In the genomic region with DNA sequence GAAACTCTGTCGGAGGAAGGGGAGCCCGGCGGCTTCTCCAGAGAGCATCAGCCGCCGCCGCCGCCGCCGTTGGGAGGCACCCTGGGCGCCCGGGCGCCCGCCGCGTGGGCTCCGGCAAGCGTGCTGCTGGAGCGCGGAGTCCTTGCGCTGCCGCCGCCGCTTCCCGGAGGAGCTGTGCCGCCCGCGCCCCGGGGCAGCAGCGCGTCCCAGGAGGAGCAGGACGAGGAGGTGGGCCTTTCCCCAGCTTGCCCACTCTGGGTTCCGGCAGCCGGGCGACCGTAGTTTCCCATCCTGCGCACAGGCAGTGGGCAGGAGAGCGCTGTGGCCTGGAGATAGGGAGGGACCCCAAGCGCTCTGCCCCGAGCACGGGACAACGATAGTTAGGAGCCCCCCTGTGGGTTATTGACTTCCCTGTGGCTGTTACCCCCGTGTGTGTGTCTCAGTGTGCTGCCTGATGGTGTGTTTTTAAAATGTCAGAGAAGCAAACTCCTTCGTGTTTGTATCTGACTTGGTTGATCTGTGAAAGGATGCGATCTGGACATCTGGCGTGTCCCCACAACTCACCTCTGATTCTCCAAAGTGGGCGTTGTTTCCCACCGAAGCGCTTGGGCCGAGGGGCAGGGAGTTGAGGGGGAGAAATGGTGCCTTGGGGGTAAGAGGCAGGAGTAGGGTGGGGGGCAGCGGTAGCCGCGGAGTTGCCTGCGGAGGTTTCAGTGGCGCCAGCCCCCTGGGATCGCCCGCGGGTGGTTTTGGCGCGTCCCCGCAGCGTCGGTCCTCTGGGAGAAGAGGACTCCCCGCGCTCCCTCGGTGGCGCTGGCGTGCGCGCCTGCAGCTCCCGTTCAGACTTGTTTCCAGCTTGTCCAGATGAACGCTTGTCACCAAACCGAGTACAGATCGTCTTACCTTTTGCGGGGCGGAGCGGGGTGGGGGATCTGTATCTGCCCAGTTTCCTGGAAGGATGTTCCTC, we compare ENCODE assay signal across 1 cellular context.
TF ChIP-seq lines count a peak whose summit lies in the region.

No MANE protein-coding gene starts in this region.

TF ChIP-seq in HEK293, 187 proteins besides CTCF, POLR2A, EP300 and RAD21 (continued from another document and continues in another):
- TF ChIP-seq, protein P1, sequence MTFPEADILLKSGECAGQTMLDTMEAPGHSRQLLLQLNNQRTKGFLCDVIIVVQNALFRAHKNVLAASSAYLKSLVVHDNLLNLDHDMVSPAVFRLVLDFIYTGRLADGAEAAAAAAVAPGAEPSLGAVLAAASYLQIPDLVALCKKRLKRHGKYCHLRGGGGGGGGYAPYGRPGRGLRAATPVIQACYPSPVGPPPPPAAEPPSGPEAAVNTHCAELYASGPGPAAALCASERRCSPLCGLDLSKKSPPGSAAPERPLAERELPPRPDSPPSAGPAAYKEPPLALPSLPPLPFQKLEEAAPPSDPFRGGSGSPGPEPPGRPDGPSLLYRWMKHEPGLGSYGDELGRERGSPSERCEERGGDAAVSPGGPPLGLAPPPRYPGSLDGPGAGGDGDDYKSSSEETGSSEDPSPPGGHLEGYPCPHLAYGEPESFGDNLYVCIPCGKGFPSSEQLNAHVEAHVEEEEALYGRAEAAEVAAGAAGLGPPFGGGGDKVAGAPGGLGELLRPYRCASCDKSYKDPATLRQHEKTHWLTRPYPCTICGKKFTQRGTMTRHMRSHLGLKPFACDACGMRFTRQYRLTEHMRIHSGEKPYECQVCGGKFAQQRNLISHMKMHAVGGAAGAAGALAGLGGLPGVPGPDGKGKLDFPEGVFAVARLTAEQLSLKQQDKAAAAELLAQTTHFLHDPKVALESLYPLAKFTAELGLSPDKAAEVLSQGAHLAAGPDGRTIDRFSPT (tag by site-specific recombination; IDR thresholded peaks at IDR 0.05): peak; percentile 57
- TF ChIP-seq, protein P2, sequence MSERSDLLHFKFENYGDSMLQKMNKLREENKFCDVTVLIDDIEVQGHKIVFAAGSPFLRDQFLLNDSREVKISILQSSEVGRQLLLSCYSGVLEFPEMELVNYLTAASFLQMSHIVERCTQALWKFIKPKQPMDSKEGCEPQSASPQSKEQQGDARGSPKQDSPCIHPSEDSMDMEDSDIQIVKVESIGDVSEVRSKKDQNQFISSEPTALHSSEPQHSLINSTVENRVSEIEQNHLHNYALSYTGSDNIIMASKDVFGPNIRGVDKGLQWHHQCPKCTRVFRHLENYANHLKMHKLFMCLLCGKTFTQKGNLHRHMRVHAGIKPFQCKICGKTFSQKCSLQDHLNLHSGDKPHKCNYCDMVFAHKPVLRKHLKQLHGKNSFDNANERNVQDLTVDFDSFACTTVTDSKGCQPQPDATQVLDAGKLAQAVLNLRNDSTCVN (tag by site-specific recombination; optimal IDR thresholded peaks at IDR 0.05): peak; percentile 88
- TF ChIP-seq ZNF510 (tag by site-specific recombination; IDR thresholded peaks at IDR 0.05; ENCODE audit: insufficient replicate concordance) (no peak), WT1 (tag by site-specific recombination; IDR thresholded peaks at IDR 0.05) (0 out of 2 replicates have a peak, but pooled peaks have one; percentile 22), ZNF394 (tag by site-specific recombination; IDR thresholded peaks at IDR 0.05; ENCODE audit: borderline replicate concordance) (0 out of 2 replicates have a peak, but pooled peaks have one; percentile 23), ZNF768 (tag by site-specific recombination; IDR thresholded peaks at IDR 0.05) (no peak), ZNF76 (tag by site-specific recombination; IDR thresholded peaks at IDR 0.05; ENCODE audit: borderline replicate concordance, low read depth) (peak; percentile 33; the same call in 1 of the 2 replicates), GFI1B (tag by site-specific recombination; IDR thresholded peaks at IDR 0.05) (no peak), ZIC2 (tag by site-specific recombination; IDR thresholded peaks at IDR 0.05) (peak; percentile 84), ZFP41 (tag by site-specific recombination; IDR thresholded peaks at IDR 0.05; ENCODE audit: borderline replicate concordance) (no peak), MZF1 (tag by site-specific recombination; IDR thresholded peaks at IDR 0.05; ENCODE audit: borderline replicate concordance) (peak; percentile 81; the same call in 1 of the 2 replicates), ZSCAN30 (tag by site-specific recombination; IDR thresholded peaks at IDR 0.05) (peak; percentile 72; the same call in 1 of the 2 replicates), ZSCAN23 (tag by site-specific recombination; IDR thresholded peaks at IDR 0.05) (no peak), ZNF350 (tag by site-specific recombination; IDR thresholded peaks at IDR 0.05) (no peak), REPIN1 (tag by site-specific recombination; IDR thresholded peaks at IDR 0.05; ENCODE audit: low read depth) (no peak), ZBTB20 (tag by site-specific recombination; IDR thresholded peaks at IDR 0.05) (peak; percentile 68), ZNF837 (tag by site-specific recombination; IDR thresholded peaks at IDR 0.05) (no peak), GLIS1 (tag by site-specific recombination; IDR thresholded peaks at IDR 0.05) (peak; percentile 86), ZNF2 (tag by site-specific recombination; IDR thresholded peaks at IDR 0.05) (0 out of 2 replicates have a peak, but pooled peaks have one; percentile 37), TRIM28 (IDR thresholded peaks at IDR 0.05; ENCODE audit: borderline replicate concordance, low read length) (peak; percentile 93; the same call in 1 of the 2 replicates), GLIS2 (tag by site-specific recombination; IDR thresholded peaks at IDR 0.05) (peak; percentile 98), ZNF600 (tag by site-specific recombination; IDR thresholded peaks at IDR 0.05) (peak; percentile 62), ZNF548 (tag by site-specific recombination; IDR thresholded peaks at IDR 0.05) (no peak), ZNF558 (tag by site-specific recombination; IDR thresholded peaks at IDR 0.05) (no peak), OSR2 (tag by site-specific recombination; IDR thresholded peaks at IDR 0.05) (peak; percentile 91), ZNF423 (tag by site-specific recombination; IDR thresholded peaks at IDR 0.05) (peak; percentile 98)
- TF ChIP-seq, protein P3, sequence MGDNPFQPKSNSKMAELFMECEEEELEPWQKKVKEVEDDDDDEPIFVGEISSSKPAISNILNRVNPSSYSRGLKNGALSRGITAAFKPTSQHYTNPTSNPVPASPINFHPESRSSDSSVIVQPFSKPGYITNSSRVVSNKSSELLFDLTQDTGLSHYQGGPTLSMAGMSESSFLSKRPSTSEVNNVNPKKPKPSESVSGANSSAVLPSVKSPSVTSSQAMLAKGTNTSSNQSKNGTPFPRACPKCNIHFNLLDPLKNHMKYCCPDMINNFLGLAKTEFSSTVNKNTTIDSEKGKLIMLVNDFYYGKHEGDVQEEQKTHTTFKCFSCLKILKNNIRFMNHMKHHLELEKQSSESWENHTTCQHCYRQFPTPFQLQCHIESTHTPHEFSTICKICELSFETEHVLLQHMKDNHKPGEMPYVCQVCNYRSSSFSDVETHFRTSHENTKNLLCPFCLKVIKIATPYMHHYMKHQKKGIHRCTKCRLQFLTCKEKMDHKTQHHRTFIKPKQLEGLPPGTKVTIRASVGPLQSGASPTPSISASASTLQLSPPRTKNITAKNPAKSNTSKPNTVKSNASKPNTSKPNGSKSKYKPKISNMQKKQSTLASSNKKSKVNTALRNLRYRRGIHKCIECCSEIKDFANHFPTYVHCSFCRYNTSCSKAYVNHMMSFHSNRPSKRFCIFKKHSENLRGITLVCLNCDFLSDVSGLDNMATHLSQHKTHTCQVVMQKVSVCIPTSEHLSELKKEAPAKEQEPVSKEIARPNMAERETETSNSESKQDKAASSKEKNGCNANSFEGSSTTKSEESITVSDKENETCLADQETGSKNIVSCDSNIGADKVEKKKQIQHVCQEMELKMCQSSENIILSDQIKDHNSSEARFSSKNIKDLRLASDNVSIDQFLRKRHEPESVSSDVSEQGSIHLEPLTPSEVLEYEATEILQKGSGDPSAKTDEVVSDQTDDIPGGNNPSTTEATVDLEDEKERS (tag by site-specific recombination; IDR thresholded peaks at IDR 0.05): no peak
- TF ChIP-seq, protein P4, sequence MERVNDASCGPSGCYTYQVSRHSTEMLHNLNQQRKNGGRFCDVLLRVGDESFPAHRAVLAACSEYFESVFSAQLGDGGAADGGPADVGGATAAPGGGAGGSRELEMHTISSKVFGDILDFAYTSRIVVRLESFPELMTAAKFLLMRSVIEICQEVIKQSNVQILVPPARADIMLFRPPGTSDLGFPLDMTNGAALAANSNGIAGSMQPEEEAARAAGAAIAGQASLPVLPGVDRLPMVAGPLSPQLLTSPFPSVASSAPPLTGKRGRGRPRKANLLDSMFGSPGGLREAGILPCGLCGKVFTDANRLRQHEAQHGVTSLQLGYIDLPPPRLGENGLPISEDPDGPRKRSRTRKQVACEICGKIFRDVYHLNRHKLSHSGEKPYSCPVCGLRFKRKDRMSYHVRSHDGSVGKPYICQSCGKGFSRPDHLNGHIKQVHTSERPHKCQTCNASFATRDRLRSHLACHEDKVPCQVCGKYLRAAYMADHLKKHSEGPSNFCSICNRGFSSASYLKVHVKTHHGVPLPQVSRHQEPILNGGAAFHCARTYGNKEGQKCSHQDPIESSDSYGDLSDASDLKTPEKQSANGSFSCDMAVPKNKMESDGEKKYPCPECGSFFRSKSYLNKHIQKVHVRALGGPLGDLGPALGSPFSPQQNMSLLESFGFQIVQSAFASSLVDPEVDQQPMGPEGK (tag by site-specific recombination; IDR thresholded peaks at IDR 0.05): peak; percentile 86
- TF ChIP-seq, protein P5, sequence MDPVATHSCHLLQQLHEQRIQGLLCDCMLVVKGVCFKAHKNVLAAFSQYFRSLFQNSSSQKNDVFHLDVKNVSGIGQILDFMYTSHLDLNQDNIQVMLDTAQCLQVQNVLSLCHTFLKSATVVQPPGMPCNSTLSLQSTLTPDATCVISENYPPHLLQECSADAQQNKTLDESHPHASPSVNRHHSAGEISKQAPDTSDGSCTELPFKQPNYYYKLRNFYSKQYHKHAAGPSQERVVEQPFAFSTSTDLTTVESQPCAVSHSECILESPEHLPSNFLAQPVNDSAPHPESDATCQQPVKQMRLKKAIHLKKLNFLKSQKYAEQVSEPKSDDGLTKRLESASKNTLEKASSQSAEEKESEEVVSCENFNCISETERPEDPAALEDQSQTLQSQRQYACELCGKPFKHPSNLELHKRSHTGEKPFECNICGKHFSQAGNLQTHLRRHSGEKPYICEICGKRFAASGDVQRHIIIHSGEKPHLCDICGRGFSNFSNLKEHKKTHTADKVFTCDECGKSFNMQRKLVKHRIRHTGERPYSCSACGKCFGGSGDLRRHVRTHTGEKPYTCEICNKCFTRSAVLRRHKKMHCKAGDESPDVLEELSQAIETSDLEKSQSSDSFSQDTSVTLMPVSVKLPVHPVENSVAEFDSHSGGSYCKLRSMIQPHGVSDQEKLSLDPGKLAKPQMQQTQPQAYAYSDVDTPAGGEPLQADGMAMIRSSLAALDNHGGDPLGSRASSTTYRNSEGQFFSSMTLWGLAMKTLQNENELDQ (tag by site-specific recombination; IDR thresholded peaks at IDR 0.05; ENCODE audit: low read depth): no peak
- TF ChIP-seq, protein P6, sequence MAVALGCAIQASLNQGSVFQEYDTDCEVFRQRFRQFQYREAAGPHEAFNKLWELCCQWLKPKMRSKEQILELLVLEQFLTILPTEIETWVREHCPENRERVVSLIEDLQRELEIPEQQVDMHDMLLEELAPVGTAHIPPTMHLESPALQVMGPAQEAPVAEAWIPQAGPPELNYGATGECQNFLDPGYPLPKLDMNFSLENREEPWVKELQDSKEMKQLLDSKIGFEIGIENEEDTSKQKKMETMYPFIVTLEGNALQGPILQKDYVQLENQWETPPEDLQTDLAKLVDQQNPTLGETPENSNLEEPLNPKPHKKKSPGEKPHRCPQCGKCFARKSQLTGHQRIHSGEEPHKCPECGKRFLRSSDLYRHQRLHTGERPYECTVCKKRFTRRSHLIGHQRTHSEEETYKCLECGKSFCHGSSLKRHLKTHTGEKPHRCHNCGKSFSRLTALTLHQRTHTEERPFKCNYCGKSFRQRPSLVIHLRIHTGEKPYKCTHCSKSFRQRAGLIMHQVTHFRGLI (tag by site-specific recombination; IDR thresholded peaks at IDR 0.05): no peak
- TF ChIP-seq, protein P7, sequence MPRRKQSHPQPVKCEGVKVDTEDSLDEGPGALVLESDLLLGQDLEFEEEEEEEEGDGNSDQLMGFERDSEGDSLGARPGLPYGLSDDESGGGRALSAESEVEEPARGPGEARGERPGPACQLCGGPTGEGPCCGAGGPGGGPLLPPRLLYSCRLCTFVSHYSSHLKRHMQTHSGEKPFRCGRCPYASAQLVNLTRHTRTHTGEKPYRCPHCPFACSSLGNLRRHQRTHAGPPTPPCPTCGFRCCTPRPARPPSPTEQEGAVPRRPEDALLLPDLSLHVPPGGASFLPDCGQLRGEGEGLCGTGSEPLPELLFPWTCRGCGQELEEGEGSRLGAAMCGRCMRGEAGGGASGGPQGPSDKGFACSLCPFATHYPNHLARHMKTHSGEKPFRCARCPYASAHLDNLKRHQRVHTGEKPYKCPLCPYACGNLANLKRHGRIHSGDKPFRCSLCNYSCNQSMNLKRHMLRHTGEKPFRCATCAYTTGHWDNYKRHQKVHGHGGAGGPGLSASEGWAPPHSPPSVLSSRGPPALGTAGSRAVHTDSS (tag by site-specific recombination; IDR thresholded peaks at IDR 0.05): no peak
